31 cellular contexts compared by ENCODE assay signal in genomic region chr3:119885746-119886530, GRCh38.
DNase-seq lines count a peak whose midpoint lies in the region; ATAC-seq and TF ChIP-seq lines count a peak whose summit lies in the region.
"Had no signal": no experiment of that assay in that cellular context is flagged by ENCODE, and none has a peak within 500 bp of the region (broad histone marks: within the 10 kb centered on the region; RNA-seq: fewer than 3 reads in every experiment).

No MANE protein-coding gene starts in this region.

- no peak overlapping the region for H3K23ac ChIP-seq in neuronal stem cell (ENCODE audit: low read depth, low read length, poor library complexity)

- no peak overlapping the region for H2BK120ac ChIP-seq in neuronal stem cell (ENCODE audit: low read depth, low read length)

- 0 out of 2 replicates have a peak, but pooled peaks cover 1% of the 10 kb centered on the region for H3K36me3 ChIP-seq in BJ (ENCODE audit: control insufficient read depth, insufficient read depth, low read length)
- H3K36me3 ChIP-seq in PC-9 (ENCODE audit: low read depth): 0 out of 2 replicates have a peak, but pooled peaks cover 12% of the 10 kb centered on the region
- H3K36me3 ChIP-seq in neuronal stem cell (replicated peaks in 1 of 2; ENCODE audit: control insufficient read depth in 2 of 2, insufficient read depth in 2 of 2, low read length in 2 of 2): peaks cover 4 to 67% of the 10 kb centered on the region in 2 donors
- H3K36me3 ChIP-seq: thyroid gland had no signal

- H3K9ac ChIP-seq in neuronal stem cell (ENCODE audit: low read depth, low read length, poor library complexity): no peak overlapping the region
- H3K9ac ChIP-seq: BLaER1 treated with 17β-estradiol and CSF1 and Interleukin-3, amounts not matched to agents 10 nM and 100 nM had no signal

- no peak overlapping the region for H4K91ac ChIP-seq in neuronal stem cell (ENCODE audit: low read depth, low read length, poor library complexity)

- H3K14ac ChIP-seq in neuronal stem cell (ENCODE audit: low read length): no peak overlapping the region

- H3K4me3 ChIP-seq in BJ (ENCODE audit: low read depth, low read length) (no peak overlapping the region), PC-9 (no peak overlapping the region), neuronal stem cell (ENCODE audit: low read length in 2 of 2) (no peak overlapping the region)
- H3K4me3 ChIP-seq: BLaER1 treated with 17β-estradiol and CSF1 and Interleukin-3, amounts not matched to agents 10 nM and 100 nM; esophagus squamous epithelium; gastroesophageal sphincter; hepatocyte; thyroid gland; vagina had no signal

- no peaks in the 10 kb centered on the region for H3K27me3 ChIP-seq in BJ (ENCODE audit: control insufficient read depth, insufficient read depth, low read length)
- no peaks in the 10 kb centered on the region for H3K27me3 ChIP-seq in PC-9 (ENCODE audit: insufficient read depth, low read depth)
- H3K27me3 ChIP-seq in neuronal stem cell (ENCODE audit: control insufficient read depth in 3 of 3, insufficient read depth in 3 of 3, low read depth in 1 of 3, low read length in 3 of 3): no peaks in the 10 kb centered on the region
- H3K27me3 ChIP-seq: BLaER1 treated with 17β-estradiol and CSF1 and Interleukin-3, amounts not matched to agents 10 nM and 100 nM; esophagus squamous epithelium; gastroesophageal sphincter; hepatocyte; neutrophil; thyroid gland; vagina had no signal

- POLR2A ChIA-PET in BJ (lab: Charles Lee) (no interaction called here), PC-9 (lab: Charles Lee; ENCODE audit: unreplicated experiment) (no interaction called here)

- 0 out of 2 replicates have a peak, but pooled peaks cover 2% of the 10 kb centered on the region for H4K20me1 ChIP-seq in PC-9 (ENCODE audit: insufficient read depth)

- H3K79me1 ChIP-seq in neuronal stem cell (ENCODE audit: low read depth, low read length): no peaks in the 10 kb centered on the region

- peaks cover 9% of the 10 kb centered on the region; the same call in 1 of the 2 replicates for H3F3A ChIP-seq in PC-9 (ENCODE audit: insufficient read depth, low read depth)

- H3K4ac ChIP-seq in neuronal stem cell (ENCODE audit: low read length): no peak overlapping the region

- WGBS in neuronal stem cell (ENCODE audit: extremely low coverage in 2 of 2, insufficient read length in 2 of 2, insufficient replicate concordance in 1 of 2), 2 donors: no CpG with 5 or more reads among the region's 3 CpGs

- no peak overlapping the region for H2BK5ac ChIP-seq in neuronal stem cell (ENCODE audit: low read length)

- no peak overlapping the region for H2BK15ac ChIP-seq in neuronal stem cell (ENCODE audit: low read length)

- intact Hi-C loops in PC-9 (cut with micrococcal nuclease; ENCODE audit: unreplicated experiment): loop anchor here (10.0 kb wide), 1 partner anchor 1001 kb away; no protein-coding TSS in a partner anchor

- no peak overlapping the region for H2BK12ac ChIP-seq in neuronal stem cell (ENCODE audit: low read length)

- H3K4me1 ChIP-seq in PC-9 (replicated peaks; ENCODE audit: insufficient read depth) (no peaks in the 10 kb centered on the region), neuronal stem cell (ENCODE audit: control insufficient read depth in 2 of 2, insufficient read depth in 1 of 2, low read depth in 1 of 2, low read length in 2 of 2) (no peaks in the 10 kb centered on the region)
- H3K4me1 ChIP-seq: BLaER1 treated with 17β-estradiol and CSF1 and Interleukin-3, amounts not matched to agents 10 nM and 100 nM; esophagus squamous epithelium; gastroesophageal sphincter; thyroid gland; vagina had no signal

- H3K4me2 ChIP-seq in PC-9 (no peak overlapping the region), neuronal stem cell (ENCODE audit: insufficient read depth, low read length, poor library complexity, severe bottlenecking) (no peak overlapping the region)
- H3K4me2 ChIP-seq: BLaER1 treated with 17β-estradiol and CSF1 and Interleukin-3, amounts not matched to agents 10 nM and 100 nM; hepatocyte had no signal

- DNase-seq in BJ (ENCODE audit: low read depth) (peak; percentile 9), GM04504 (ENCODE audit: low read depth) (peak; percentile 14), amniotic epithelial cell (ENCODE audit: low read depth) (peak; percentile 70), kidney glomerular epithelial cell (lab: John Stamatoyannopoulos, UW) (peak; percentile 11), Ammon's horn (ENCODE audit: low spot score) (no peak), PC-9 (no peak), neuronal stem cell (ENCODE audit: low spot score) (no peak), omental fat pad (ENCODE audit: low spot score) (no peak)
- DNase-seq: ACHN; activated CD4-positive, alpha-beta memory T cell treated with anti-CD3 and anti-CD28 coated beads for 36 hours; activated CD4-positive, alpha-beta T cell treated with anti-CD3 and anti-CD28 coated beads for 1 hour; activated CD8-positive, alpha-beta memory T cell treated with anti-CD3 and anti-CD28 coated beads, Interleukin-2, amount 50 U/mL, for 4 hours; activated naive CD4-positive, alpha-beta T cell treated with anti-CD3 and anti-CD28 coated beads for 36 hours; esophagus squamous epithelium; H7; KG1; NCI-H2029; NCI-H2227 treated with DMSO at 0.1 percent for 48 hours; NCI-H526; Right ventricle myocardium superior; stimulated activated CD4-positive, alpha-beta T cell treated with anti-CD3 and anti-CD28 coated beads, Interleukin-4, amount 100 ng/mL, for 24 hours; T-helper 17 cell; thyroid gland had no signal

- ATAC-seq in omental fat pad (ENCODE audit: low FRiP score): no peak
- ATAC-seq: gastroesophageal sphincter, left lobe of liver, sciatic nerve, SK-N-SH treated with all-trans-retinoic acid at 6 μM for 48 hours, T-helper 17 cell had no signal

- no peak for TF ChIP-seq CTCF in BJ (IDR thresholded peaks at IDR 0.05; ENCODE audit: insufficient read depth, low read depth, low read length)
- no peak for TF ChIP-seq CTCF in PC-9 (conservative IDR thresholded peaks at IDR 0.05)
- no peak for TF ChIP-seq CTCF in omental fat pad (IDR thresholded peaks at IDR 0.05)

- no peak overlapping the region for H3K27ac ChIP-seq in PC-9
- H3K27ac ChIP-seq in neuronal stem cell (replicated peaks; ENCODE audit: low read length): no peak overlapping the region
- H3K27ac ChIP-seq: BLaER1 treated with 17β-estradiol and CSF1 and Interleukin-3, amounts not matched to agents 10 nM and 100 nM; esophagus squamous epithelium; gastroesophageal sphincter; hepatocyte; neutrophil; thyroid gland; vagina had no signal

- H3K9me3 ChIP-seq in PC-9 (ENCODE audit: insufficient read depth, low read depth) (0 out of 2 replicates have a peak, but pooled peaks cover 5% of the 10 kb centered on the region), neuronal stem cell (replicated peaks in 1 of 2; ENCODE audit: control insufficient read depth in 2 of 2, insufficient read depth in 1 of 2, low read depth in 1 of 2, low read length in 2 of 2) (peaks cover 0 to 24% of the 10 kb centered on the region in 2 donors)
- H3K9me3 ChIP-seq: thyroid gland, vagina had no signal

- no peaks in the 10 kb centered on the region for H3K9me2 ChIP-seq in PC-9 (ENCODE audit: insufficient read depth)

- H2AFZ ChIP-seq in PC-9: no peak overlapping the region
- no peak overlapping the region for H2AFZ ChIP-seq in neuronal stem cell (ENCODE audit: low read length)
- H2AFZ ChIP-seq: hepatocyte had no signal

- H3K18ac ChIP-seq in neuronal stem cell (ENCODE audit: low read length): no peak overlapping the region

- H2AK5ac ChIP-seq in neuronal stem cell (ENCODE audit: low read depth, low read length): no peak overlapping the region

- H4K8ac ChIP-seq in neuronal stem cell (ENCODE audit: low read depth, low read length): no peak overlapping the region

- CTCF ChIA-PET in BJ (lab: Yijun Ruan, JAX) (no interaction called here), PC-9 (lab: Charles Lee) (no interaction called here)

- peaks cover 6% of the 10 kb centered on the region; the same call in 1 of the 2 replicates for H3K79me2 ChIP-seq in PC-9 (ENCODE audit: low read depth)

- no TSS peak for BruUV-seq in PC-9 (replicated peaks; lab: Mats Ljungman, UMichigan)

Comparison
In these comparisons a context has a peak if more than half of its experiments do, and no peak if none do; other contexts are left out.
1. DNase-seq: peak in BJ (single experiment), GM04504 (single experiment), amniotic epithelial cell (single experiment) and kidney glomerular epithelial cell (single experiment); none in Ammon's horn (single experiment), PC-9 (0 of 2), neuronal stem cell (single experiment) and omental fat pad (single experiment).